Comparison of ENCODE assay signal across 25 cellular contexts in the genomic region with DNA sequence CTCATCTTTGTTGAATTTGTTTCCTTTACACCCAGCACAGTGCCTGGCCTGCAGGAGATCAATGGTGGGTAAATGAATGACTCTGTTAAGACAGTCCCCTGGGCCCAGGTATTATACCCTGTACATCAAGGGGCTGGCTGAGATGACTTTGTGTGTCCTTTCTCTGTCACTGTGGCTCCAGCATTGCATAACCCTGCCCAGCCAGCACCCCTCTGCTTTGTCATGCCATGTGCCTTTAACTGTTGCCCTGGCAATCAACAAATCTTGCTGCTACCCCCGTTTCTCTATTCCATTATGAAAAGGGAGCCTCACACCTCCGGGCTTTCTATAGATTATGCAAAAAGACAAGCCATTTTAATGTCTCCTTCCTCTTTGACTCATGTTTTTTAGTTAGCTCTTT. TPM values are rescaled to one million over a fixed set of nuclear protein-coding genes. Genes with fewer than 3 reads are reported as not detected.
DNase-seq lines count a peak whose midpoint lies in the region; ATAC-seq lines count a peak whose summit lies in the region.
"Had no signal": no experiment of that assay in that cellular context is flagged by ENCODE, and none has a peak within 500 bp of the region (broad histone marks: within the 10 kb centered on the region; RNA-seq: fewer than 3 reads in every experiment).

No MANE protein-coding gene starts in this region.

- H3K4me3 Mint-ChIP-seq in activated T-cell treated with anti-CD3 and anti-CD28 coated beads, Interleukin-2, amount 50 U/mL, for 24 hours, result no peak overlapping the region
- no peak overlapping the region for H3K4me3 Mint-ChIP-seq in CD4-positive, CD25-positive, alpha-beta regulatory T cell
- no peak overlapping the region for H3K4me3 Mint-ChIP-seq in activated CD8-positive, alpha-beta memory T cell treated with anti-CD3 and anti-CD28 coated beads, Interleukin-2, amount 10 ng/mL, durations not matched to agents 7 days and 5 days
- H3K4me3 Mint-ChIP-seq: endodermal cell; H9; naive thymus-derived CD8-positive, alpha-beta T cell had no signal

- H3K27me3 ChIP-seq in CD4-positive, CD25-positive, alpha-beta regulatory T cell (ENCODE audit: control insufficient read depth, insufficient read depth, low read length), result no peaks in the 10 kb centered on the region
- no peaks in the 10 kb centered on the region; the same call in 1 of the 2 replicates for H3K27me3 ChIP-seq in Karpas-422 (ENCODE audit: low read length)
- H3K27me3 ChIP-seq: body of pancreas, colonic mucosa, uterus had no signal

- no peaks in the 10 kb centered on the region for H3K9me3 Mint-ChIP-seq in activated T-cell treated with anti-CD3 and anti-CD28 coated beads, Interleukin-2, amount 50 U/mL, for 24 hours
- H3K9me3 Mint-ChIP-seq in CD4-positive, CD25-positive, alpha-beta regulatory T cell, result peaks cover 0 to 2% (median 0%) of the 10 kb centered on the region in 7 donors
- no peaks in the 10 kb centered on the region for H3K9me3 Mint-ChIP-seq in activated naive CD4-positive, alpha-beta T cell treated with anti-CD3 and anti-CD28 coated beads, Interleukin-2, amount 50 U/mL, for 72 hours
- H3K9me3 Mint-ChIP-seq in activated CD8-positive, alpha-beta memory T cell treated with anti-CD3 and anti-CD28 coated beads, Interleukin-2, amount 10 ng/mL, durations not matched to agents 7 days and 5 days (ENCODE audit: low read depth), result no peaks in the 10 kb centered on the region
- H3K9me3 Mint-ChIP-seq: H9; naive thymus-derived CD8-positive, alpha-beta T cell had no signal

- no peak overlapping the region for H3K4me3 ChIP-seq in CD4-positive, CD25-positive, alpha-beta regulatory T cell (ENCODE audit: low read depth, low read length)
- no peak overlapping the region for H3K4me3 ChIP-seq in Karpas-422 (ENCODE audit: low read length)
- H3K4me3 ChIP-seq: body of pancreas, colonic mucosa, sigmoid colon, uterus had no signal

- H2AFZ ChIP-seq in Karpas-422 (ENCODE audit: low read length), result no peak overlapping the region

- H3K4me1 Mint-ChIP-seq in activated T-cell treated with anti-CD3 and anti-CD28 coated beads, Interleukin-2, amount 50 U/mL, for 24 hours (ENCODE audit: low read depth), result peaks cover 62% of the 10 kb centered on the region
- H3K4me1 Mint-ChIP-seq in CD4-positive, CD25-positive, alpha-beta regulatory T cell, result peaks cover 7 to 35% (median 21%) of the 10 kb centered on the region in 4 donors
- peaks cover 40% of the 10 kb centered on the region for H3K4me1 Mint-ChIP-seq in activated CD8-positive, alpha-beta memory T cell treated with anti-CD3 and anti-CD28 coated beads, Interleukin-2, amount 10 ng/mL, durations not matched to agents 7 days and 5 days
- H3K4me1 Mint-ChIP-seq: endodermal cell had no signal

- H3K4me1 ChIP-seq in CD4-positive, CD25-positive, alpha-beta regulatory T cell (ENCODE audit: control insufficient read depth, insufficient read depth, low read length, poor library complexity, severe bottlenecking), result peaks cover 27% of the 10 kb centered on the region
- H3K4me1 ChIP-seq in Karpas-422 (ENCODE audit: low read length), result peaks cover 16% of the 10 kb centered on the region
- H3K4me1 ChIP-seq: body of pancreas, colonic mucosa, sigmoid colon, uterus had no signal

- H3K9me3 ChIP-seq in CD4-positive, CD25-positive, alpha-beta regulatory T cell (ENCODE audit: control insufficient read depth in 2 of 2, low read length in 2 of 2), result no peaks in the 10 kb centered on the region
- no peaks in the 10 kb centered on the region for H3K9me3 ChIP-seq in Karpas-422 (ENCODE audit: low read length)
- H3K9me3 ChIP-seq: body of pancreas, colonic mucosa, sigmoid colon, uterus had no signal

- peak overlapping the region; percentile 38 for H3K4me2 ChIP-seq in Karpas-422 (ENCODE audit: low read depth, low read length, poor library complexity, severe bottlenecking)

- no peak for ATAC-seq in CD4-positive, CD25-positive, alpha-beta regulatory T cell (ENCODE audit: low read depth in 2 of 2)
- ATAC-seq in activated naive CD4-positive, alpha-beta T cell treated with anti-CD3 and anti-CD28 coated beads, Interleukin-2, amount 50 U/mL, for 72 hours, result peak in 1 of 2 donors; percentile 41
- no peak for ATAC-seq in activated CD8-positive, alpha-beta memory T cell treated with anti-CD3 and anti-CD28 coated beads, Interleukin-2, amount 10 ng/mL, durations not matched to agents 7 days and 5 days
- ATAC-seq in HG03045 (IDR thresholded peaks at IDR 0.05; ENCODE audit: unreplicated experiment), result no peak
- ATAC-seq: body of pancreas; left colon; naive thymus-derived CD8-positive, alpha-beta T cell had no signal

- peak overlapping the region; percentile 80 for H3K27ac Mint-ChIP-seq in activated T-cell treated with anti-CD3 and anti-CD28 coated beads, Interleukin-2, amount 50 U/mL, for 24 hours
- H3K27ac Mint-ChIP-seq in CD4-positive, CD25-positive, alpha-beta regulatory T cell, result peak overlapping the region in 2 of 3 donors; percentile 12 to 35
- peak overlapping the region; percentile 74 to 90 for H3K27ac Mint-ChIP-seq in activated naive CD4-positive, alpha-beta T cell treated with anti-CD3 and anti-CD28 coated beads, Interleukin-2, amount 50 U/mL, for 72 hours
- no peak overlapping the region for H3K27ac Mint-ChIP-seq in activated CD8-positive, alpha-beta memory T cell treated with anti-CD3 and anti-CD28 coated beads, Interleukin-2, amount 10 ng/mL, durations not matched to agents 7 days and 5 days
- H3K27ac Mint-ChIP-seq: endodermal cell; H9; naive thymus-derived CD8-positive, alpha-beta T cell had no signal

- no peak for DNase-seq in activated T-cell treated with anti-CD3 and anti-CD28 coated beads, Interleukin-2, amount 50 U/mL, for 24 hours
- DNase-seq in activated T-cell treated with anti-CD3 and anti-CD28 coated beads, Interleukin-2, amount 50 U/mL, for 1 hour, result no peak
- DNase-seq in CD4-positive, CD25-positive, alpha-beta regulatory T cell, result peak in 1 of 3 donors; percentile 32
- DNase-seq in Karpas-422, result peak; percentile 91
- DNase-seq in activated naive CD4-positive, alpha-beta T cell treated with anti-CD3 and anti-CD28 coated beads, Interleukin-2, amount 50 U/mL, for 72 hours (ENCODE audit: low spot score in 2 of 2), result no peak
- DNase-seq in activated CD8-positive, alpha-beta memory T cell treated with anti-CD3 and anti-CD28 coated beads, Interleukin-2, amount 10 ng/mL, durations not matched to agents 7 days and 5 days, result no peak
- DNase-seq in activated CD4-positive, CD25-positive, alpha-beta regulatory T cell treated with anti-CD3 and anti-CD28 coated beads, Interleukin-2, amount 50 U/mL, for 72 hours, result no peak
- DNase-seq: ACHN; body of pancreas; colonic mucosa; DMS 273 treated with DMSO at 0.1 percent for 48 hours; endodermal cell; H9; left colon; mesendoderm; naive thymus-derived CD8-positive, alpha-beta T cell; NCI-H1048; NCI-H2081; NCI-H446; posterior cingulate gyrus; sigmoid colon; uterus had no signal

- peaks cover 5% of the 10 kb centered on the region for H3K36me3 Mint-ChIP-seq in activated T-cell treated with anti-CD3 and anti-CD28 coated beads, Interleukin-2, amount 50 U/mL, for 24 hours (ENCODE audit: low read depth)
- H3K36me3 Mint-ChIP-seq in CD4-positive, CD25-positive, alpha-beta regulatory T cell, result peaks cover 11% of the 10 kb centered on the region
- peaks cover 8 to 34% of the 10 kb centered on the region in 2 donors for H3K36me3 Mint-ChIP-seq in activated naive CD4-positive, alpha-beta T cell treated with anti-CD3 and anti-CD28 coated beads, Interleukin-2, amount 50 U/mL, for 72 hours
- no peaks in the 10 kb centered on the region for H3K36me3 Mint-ChIP-seq in activated CD8-positive, alpha-beta memory T cell treated with anti-CD3 and anti-CD28 coated beads, Interleukin-2, amount 10 ng/mL, durations not matched to agents 7 days and 5 days
- H3K36me3 Mint-ChIP-seq: naive thymus-derived CD8-positive, alpha-beta T cell had no signal

- no peaks in the 10 kb centered on the region for H3K36me3 ChIP-seq in CD4-positive, CD25-positive, alpha-beta regulatory T cell (ENCODE audit: control insufficient read depth, insufficient read depth, low read length)
- no peaks in the 10 kb centered on the region for H3K36me3 ChIP-seq in Karpas-422 (ENCODE audit: insufficient read depth, low read length)
- H3K36me3 ChIP-seq: colonic mucosa, sigmoid colon, uterus had no signal

- H3K9me2 ChIP-seq in Karpas-422 (replicated peaks; ENCODE audit: insufficient read depth, low read length), result no peaks in the 10 kb centered on the region

- no peaks in the 10 kb centered on the region for H4K20me1 ChIP-seq in Karpas-422 (ENCODE audit: insufficient read depth, low read depth, low read length)

- H3K27me3 Mint-ChIP-seq in activated T-cell treated with anti-CD3 and anti-CD28 coated beads, Interleukin-2, amount 50 U/mL, for 24 hours, result no peaks in the 10 kb centered on the region
- no peaks in the 10 kb centered on the region for H3K27me3 Mint-ChIP-seq in CD4-positive, CD25-positive, alpha-beta regulatory T cell
- H3K27me3 Mint-ChIP-seq in activated CD8-positive, alpha-beta memory T cell treated with anti-CD3 and anti-CD28 coated beads, Interleukin-2, amount 10 ng/mL, durations not matched to agents 7 days and 5 days, result no peaks in the 10 kb centered on the region

- H3K79me2 ChIP-seq in Karpas-422 (ENCODE audit: low read length), result no peaks in the 10 kb centered on the region

- H3K9ac ChIP-seq in Karpas-422 (ENCODE audit: low read length), result no peak overlapping the region

- CTCF ChIA-PET in activated CD8-positive, alpha-beta memory T cell treated with anti-CD3 and anti-CD28 coated beads, Interleukin-2, amount 10 ng/mL, durations not matched to agents 7 days and 5 days (lab: Charles Lee), result interaction anchor here (1.0 to 2.8 kb wide), 2 partner anchors 9 to 336 kb away, joined by 3 to 11 read pairs; no protein-coding TSS in a partner anchor

- H3K27ac ChIP-seq in CD4-positive, CD25-positive, alpha-beta regulatory T cell (ENCODE audit: insufficient read depth, low read length, poor library complexity, severe bottlenecking), result no peak overlapping the region
- H3K27ac ChIP-seq in Karpas-422 (ENCODE audit: low read length), result no peak overlapping the region
- H3K27ac ChIP-seq: body of pancreas, C4-2B, colonic mucosa, sigmoid colon, uterus had no signal

RNA-seq across cellular contexts. Expression of a gene that starts 7.6 kb away (rescaled TPM):
- total RNA-seq in CD4-positive, CD25-positive, alpha-beta regulatory T cell, result 5.4 TPM
- polyA plus RNA-seq in CD4-positive, CD25-positive, alpha-beta regulatory T cell, result 1 to 10 TPM; 4.4 to 7.7 (median 6.0) TPM
- total RNA-seq in Karpas-422 (2014; rRNA removed; shearing (Covaris generic); ENCODE audit: low replicate concordance), result not detected in 2 replicates
- total RNA-seq in activated naive CD4-positive, alpha-beta T cell treated with anti-CD3 and anti-CD28 coated beads, Interleukin-2, amount 50 U/mL, for 72 hours, result 10 to 100 TPM; 11.6 to 18.3 TPM
- 1 to 10 TPM; 2.1 to 5.8 TPM for total RNA-seq in activated CD8-positive, alpha-beta memory T cell treated with anti-CD3 and anti-CD28 coated beads, Interleukin-2, amount 10 ng/mL, durations not matched to agents 7 days and 5 days

RNA-seq across cellular contexts. Expression of a gene that starts 48.5 kb away (rescaled TPM):
- 50.7 TPM for total RNA-seq in CD4-positive, CD25-positive, alpha-beta regulatory T cell
- polyA plus RNA-seq in CD4-positive, CD25-positive, alpha-beta regulatory T cell, result 100 to 1,000 TPM in 3 of 4 donors, 10 to 100 TPM in 1; 86.8 to 119 (median 109) TPM
- not detected in 2 replicates for total RNA-seq in Karpas-422 (2014; rRNA removed; shearing (Covaris generic); ENCODE audit: low replicate concordance)
- total RNA-seq in activated naive CD4-positive, alpha-beta T cell treated with anti-CD3 and anti-CD28 coated beads, Interleukin-2, amount 50 U/mL, for 72 hours, result 100 to 1,000 TPM in 1 of 2 donors, 10 to 100 TPM in 1; 93.6 to 165 TPM
- 10 to 100 TPM; 74.6 to 81.3 TPM for total RNA-seq in activated CD8-positive, alpha-beta memory T cell treated with anti-CD3 and anti-CD28 coated beads, Interleukin-2, amount 10 ng/mL, durations not matched to agents 7 days and 5 days
- total RNA-seq: body of pancreas, endodermal cell, G401, H9 had no signal

Comparison
In these comparisons a context has a peak if more than half of its experiments do, and no peak if none do; other contexts are left out.
1. RNA of a gene that starts 48.5 kb away (total RNA-seq): 93.6 to 165 TPM in activated naive CD4-positive, alpha-beta T cell treated with anti-CD3 and anti-CD28 coated beads, Interleukin-2, amount 50 U/mL, for 72 hours, 74.6 to 81.3 TPM in activated CD8-positive, alpha-beta memory T cell treated with anti-CD3 and anti-CD28 coated beads, Interleukin-2, amount 10 ng/mL, durations not matched to agents 7 days and 5 days and 50.7 TPM in CD4-positive, CD25-positive, alpha-beta regulatory T cell (single experiment); not detected in Karpas-422; every median in the first group is over 10 times any median in the second.